In genomic region chr14:22386924-22387775, GRCh38 we compare ENCODE assay signal across 2 cellular contexts.
TF ChIP-seq lines count a peak whose summit lies in the region.

No MANE protein-coding gene starts in this region.

TF ChIP-seq in IMR-90, 13 proteins besides CTCF, POLR2A, EP300 and RAD21 (continued from another document):
- TF ChIP-seq SMC3 (IDR thresholded peaks at IDR 0.05; ENCODE audit: low read depth, low read length), result peak; percentile 71
- no peak for TF ChIP-seq ELK1 (IDR thresholded peaks at IDR 0.05; ENCODE audit: borderline replicate concordance, low read depth, low read length)
- peak; percentile 78; the same call in 1 of the 2 replicates for TF ChIP-seq BHLHE40 (IDR thresholded peaks at IDR 0.05; ENCODE audit: low read depth, low read length)
- TF ChIP-seq NFE2L2 (IDR thresholded peaks at IDR 0.05; ENCODE audit: low read depth, low read length), result no peak

TF ChIP-seq in liver, 16 proteins besides CTCF, POLR2A, EP300 and RAD21 (continued from another document):
- no peak for TF ChIP-seq ATF3 (IDR thresholded peaks at IDR 0.05)
- no peak for TF ChIP-seq ZBTB33 (IDR thresholded peaks at IDR 0.05)
- TF ChIP-seq HNF4A (conservative IDR thresholded peaks at IDR 0.05), result no peak
- TF ChIP-seq FOXA2 (IDR thresholded peaks at IDR 0.05), result no peak
- TF ChIP-seq FOXA1 (IDR thresholded peaks at IDR 0.05), result no peak
- no peak for TF ChIP-seq RXRA (IDR thresholded peaks at IDR 0.05)
- TF ChIP-seq EGR1 (IDR thresholded peaks at IDR 0.05; ENCODE audit: low read depth in 2 of 2), result no peak
- TF ChIP-seq MAX (IDR thresholded peaks at IDR 0.05), result no peak
- no peak for TF ChIP-seq TAF1 (conservative IDR thresholded peaks at IDR 0.05)
